In the genomic region with DNA sequence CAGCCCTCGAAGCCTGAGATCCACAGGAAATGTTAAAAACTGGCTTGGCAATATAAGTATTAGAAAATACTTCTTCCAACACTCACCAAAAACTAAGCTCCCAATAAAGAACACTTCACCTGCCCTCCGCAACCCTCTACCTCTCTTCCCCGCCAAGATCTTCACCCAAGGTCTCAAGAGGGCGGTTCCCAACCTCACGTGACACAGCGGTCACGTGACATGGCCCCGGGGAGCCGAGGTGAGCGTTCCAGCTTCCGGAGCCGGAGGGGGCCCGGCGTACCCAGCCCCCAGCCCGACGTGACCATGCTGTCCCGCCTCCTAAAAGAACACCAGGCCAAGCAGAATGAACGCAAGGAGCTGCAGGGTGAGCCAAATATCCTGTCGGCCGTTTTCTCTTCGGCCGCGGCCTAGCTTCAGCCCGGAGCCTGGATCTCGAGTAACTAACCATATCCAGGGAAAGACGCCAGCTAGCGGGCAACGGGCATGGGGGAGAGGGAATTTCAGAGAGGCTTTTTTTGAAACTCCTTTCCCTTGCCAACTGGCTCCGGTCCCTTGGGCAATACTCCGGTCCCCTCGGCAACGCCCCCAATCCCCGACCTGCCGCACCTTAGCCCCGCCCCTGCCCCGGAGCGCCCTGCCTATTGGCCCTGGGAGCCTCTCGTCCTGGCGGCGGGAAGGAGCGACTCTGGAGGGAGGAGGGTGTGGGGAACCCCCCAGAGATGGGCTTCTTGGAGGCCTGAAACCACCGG, we compare ENCODE assay signal across 9 cellular contexts. TPM values are rescaled to one million over a fixed set of nuclear protein-coding genes. Genes with fewer than 3 reads are reported as not detected.
DNase-seq lines count a peak whose midpoint lies in the region; ATAC-seq, FAIRE-seq and TF ChIP-seq lines count a peak whose summit lies in the region.
"Had no signal": no experiment of that assay in that cellular context is flagged by ENCODE, and none has a peak within 500 bp of the region (broad histone marks: within the 10 kb centered on the region; RNA-seq: fewer than 3 reads in every experiment).

A gene (plus strand): TSS at position 214 of the 749 bp plus-strand sequence. CDS start 6 bp downstream, at position 220.

- peaks cover 36% of the 10 kb centered on the region for H3K4me1 ChIP-seq in keratinocyte (ENCODE audit: control insufficient read depth, extremely low read depth, insufficient read depth, low read length)

- H3K79me2 ChIP-seq in keratinocyte (ENCODE audit: control insufficient read depth, insufficient read depth, low read length) = no peaks in the 10 kb centered on the region

- H3K27me3 ChIP-seq in keratinocyte (ENCODE audit: control insufficient read depth, extremely low read depth, insufficient read depth, low read length) = peaks cover 8% of the 10 kb centered on the region

- H3K9me3 ChIP-seq in keratinocyte (ENCODE audit: control insufficient read depth, low read depth, low read length) = no peaks in the 10 kb centered on the region

- no peaks in the 10 kb centered on the region for H4K20me1 ChIP-seq in keratinocyte (ENCODE audit: control insufficient read depth, extremely low read depth, insufficient read depth, low read length)

- dilution Hi-C loops in keratinocyte (cut with MboI; ENCODE audit: extremely low pct_ligation_motif_present, low sequenced_read_pairs) = no loop called here

- H3K4me3 ChIP-seq in keratinocyte (ENCODE audit: control insufficient read depth in 2 of 3, extremely low read depth in 1 of 3, insufficient read depth in 2 of 3, low read depth in 1 of 3, low read length in 3 of 3) = peak within 1 kb of the TSS; percentile 45 to 76 (median 72)

- peak within 1 kb of the TSS; percentile 87 for H3K27ac ChIP-seq in keratinocyte (ENCODE audit: control insufficient read depth, insufficient read depth, low read length)

- no peak for TF ChIP-seq CTCF in keratinocyte (optimal IDR thresholded peaks at IDR 0.05 in 1 of 3, IDR thresholded peaks at IDR 0.05 in 1 of 3, conservative IDR thresholded peaks at IDR 0.05 in 1 of 3; ENCODE audit: extremely low read depth in 1 of 3, insufficient read depth in 2 of 3, low read length in 3 of 3)

- peak within 1 kb of the TSS; percentile 95 for H2AFZ ChIP-seq in keratinocyte (ENCODE audit: control insufficient read depth, low read length)

- DNase-seq in AML-193 (lab: John Stamatoyannopoulos, UW) = peak; percentile 87 to 91
- DNase-seq in NCI-H460 (ENCODE audit: extremely low read depth, low read depth) = peak; percentile 90
- DNase-seq in activated CD4-positive, CD25-positive, alpha-beta regulatory T cell treated with anti-CD3 and anti-CD28 coated beads, Interleukin-2, amount 50 U/mL, for 72 hours = peak; percentile 94
- peak; percentile 93 for DNase-seq in cerebellar cortex (ENCODE audit: low spot score)
- peak; percentile 73 for DNase-seq in keratinocyte (ENCODE audit: low read depth, low spot score)
- peak; percentile 83 to 92 for DNase-seq in stimulated activated CD4-positive, alpha-beta T cell treated with anti-CD3 and anti-CD28 coated beads, Interleukin-15, amount 100 ng/mL, for 1 hour (ENCODE audit: low read depth in 1 of 2, low spot score in 1 of 2)

- H3K9me1 ChIP-seq in keratinocyte (ENCODE audit: control insufficient read depth, extremely low read depth, insufficient read depth, low read length) = no peaks in the 10 kb centered on the region

- ATAC-seq in HG03378 (IDR thresholded peaks at IDR 0.05; ENCODE audit: unreplicated experiment) = peak; percentile 59

- no peaks in the 10 kb centered on the region for H3K36me3 ChIP-seq in keratinocyte (ENCODE audit: control insufficient read depth in 2 of 2, extremely low read depth in 1 of 2, insufficient read depth in 2 of 2, low read length in 2 of 2)

- H3K4me2 ChIP-seq in keratinocyte (ENCODE audit: control insufficient read depth, extremely low read depth, insufficient read depth, low read depth, low read length) = peak within 1 kb of the TSS; percentile 71

- H3K9ac ChIP-seq in keratinocyte (ENCODE audit: control insufficient read depth, extremely low read depth, insufficient read depth, low read length) = peak within 1 kb of the TSS; percentile 87

- TF ChIP-seq POLR2A in GM19099 (IDR thresholded peaks at IDR 0.05; ENCODE audit: extremely low read depth, insufficient read length, low read depth) = peak; percentile 70

- no peak for FAIRE-seq in keratinocyte (lab: Jason Lieb, UNC)
- FAIRE-seq: colon had no signal

RNA-seq across cellular contexts. Expression of the gene that starts here (rescaled TPM):
- 66.7 and 69.8 TPM in 2 replicates for total RNA-seq in NCI-H460 (2014; rRNA removed; shearing (Covaris generic))
- 109 and 269 TPM in 2 replicates for polyA plus RNA-seq in NCI-H460 (2014; cell fraction: nucleus; rRNA removed)
- polyA plus RNA-seq in keratinocyte = 53.1 to 68.2 TPM (median 62.5 TPM) in 3 replicates
- 27.4 TPM for polyA plus RNA-seq in keratinocyte (2011; ENCODE audit: low read depth)
- polyA plus RNA-seq in keratinocyte (2011; cell fraction: cytosol; rRNA removed) = 47.9 and 70.6 TPM in 2 replicates
- 17.0 and 20.4 TPM in 2 replicates for polyA plus RNA-seq in keratinocyte (2011; cell fraction: nucleus; rRNA removed)
- polyA plus RNA-seq in keratinocyte (2012; ENCODE audit: low replicate concordance) = 39.8 and 73.4 TPM in 2 replicates
- 25.8 to 32.3 TPM (median 31.8 TPM) in 3 replicates for polyA minus RNA-seq in keratinocyte
- 25.7 TPM for polyA minus RNA-seq in keratinocyte (2011; cell fraction: cytosol; rRNA and poly(A)+ RNA removed)
- polyA minus RNA-seq in keratinocyte (2011; cell fraction: nucleus; rRNA and poly(A)+ RNA removed) = 5.3 and 10.4 TPM in 2 replicates

Comparison
In these comparisons a context has a peak if more than half of its experiments do, and no peak if none do; other contexts are left out.
1. Peak in every context shown above with its lines: DNase-seq, ATAC-seq, H3K4me3 ChIP-seq and H3K27ac ChIP-seq.